1 cellular context compared by ENCODE assay signal in genomic region chr3:48897401-48898376, GRCh38.
TF ChIP-seq lines count a peak whose summit lies in the region.

No MANE protein-coding gene starts in this region.

TF ChIP-seq in HepG2, 621 proteins besides CTCF, POLR2A, EP300 and RAD21 (continued from another document and continues in another):
- peak; percentile 57; the same call in 1 of the 2 replicates for TF ChIP-seq ARID3A (IDR thresholded peaks at IDR 0.05; ENCODE audit: low read depth, low read length)
- no peak for TF ChIP-seq MIXL1 (CRISPR knock-in tag; IDR thresholded peaks at IDR 0.05)
- TF ChIP-seq ZNF788 (CRISPR knock-in tag; IDR thresholded peaks at IDR 0.05; ENCODE audit: borderline replicate concordance) = no peak
- no peak for TF ChIP-seq ZFP82 (CRISPR knock-in tag; IDR thresholded peaks at IDR 0.05; ENCODE audit: borderline replicate concordance)
- TF ChIP-seq PREB (CRISPR knock-in tag; IDR thresholded peaks at IDR 0.05) = no peak
- no peak for TF ChIP-seq SP1 (IDR thresholded peaks at IDR 0.05)
- no peak for TF ChIP-seq SP1 (CRISPR knock-in tag; IDR thresholded peaks at IDR 0.05)
- TF ChIP-seq ZNF33B (CRISPR knock-in tag; IDR thresholded peaks at IDR 0.05) = no peak
- TF ChIP-seq ZNF850 (CRISPR knock-in tag; conservative IDR thresholded peaks at IDR 0.05) = no peak
- no peak; the same call in 1 of the 2 replicates for TF ChIP-seq ZBTB43 (CRISPR knock-in tag; conservative IDR thresholded peaks at IDR 0.05)
- TF ChIP-seq SRSF1 (optimal IDR thresholded peaks at IDR 0.05; ENCODE audit: low read depth, low read length) = no peak
- no peak for TF ChIP-seq KDM5A (IDR thresholded peaks at IDR 0.05; ENCODE audit: borderline replicate concordance, low read length)
- no peak for TF ChIP-seq SP4 (CRISPR knock-in tag; IDR thresholded peaks at IDR 0.05)
- peak; percentile 83; the same call in 1 of the 2 replicates for TF ChIP-seq TGIF2 (CRISPR knock-in tag; IDR thresholded peaks at IDR 0.05)
- TF ChIP-seq ZNF746 (CRISPR knock-in tag; IDR thresholded peaks at IDR 0.05) = no peak
- peak; percentile 60 for TF ChIP-seq HNF4A (CRISPR knock-in tag; IDR thresholded peaks at IDR 0.05)
- peak; percentile 77 for TF ChIP-seq HDAC1 (CRISPR knock-in tag; IDR thresholded peaks at IDR 0.05)
- peak; percentile 40; the same call in 1 of the 2 replicates for TF ChIP-seq SKIL (CRISPR knock-in tag; IDR thresholded peaks at IDR 0.05; ENCODE audit: borderline replicate concordance)
- 0 out of 2 replicates have a peak, but pooled peaks have one; percentile 32 for TF ChIP-seq ZNF614 (CRISPR knock-in tag; IDR thresholded peaks at IDR 0.05; ENCODE audit: borderline replicate concordance)
- no peak for TF ChIP-seq ZNF20 (CRISPR knock-in tag; IDR thresholded peaks at IDR 0.05)
- no peak for TF ChIP-seq RFX3 (CRISPR knock-in tag; IDR thresholded peaks at IDR 0.05)
- TF ChIP-seq CSRNP2 (CRISPR knock-in tag; conservative IDR thresholded peaks at IDR 0.05; ENCODE audit: low read depth) = no peak
- TF ChIP-seq PCBP1 (IDR thresholded peaks at IDR 0.05; ENCODE audit: borderline replicate concordance, low read depth, low read length) = no peak
- TF ChIP-seq RERE (CRISPR knock-in tag; IDR thresholded peaks at IDR 0.05; ENCODE audit: low read depth) = no peak
- TF ChIP-seq EZH2 (conservative IDR thresholded peaks at IDR 0.05; ENCODE audit: low read depth, low read length) = no peak
- no peak for TF ChIP-seq HDAC6 (IDR thresholded peaks at IDR 0.05; ENCODE audit: low read depth, low read length)
- no peak for TF ChIP-seq HNF1B (CRISPR knock-in tag; IDR thresholded peaks at IDR 0.05)
- no peak for TF ChIP-seq ZMYM4 (CRISPR knock-in tag; IDR thresholded peaks at IDR 0.05)
- no peak for TF ChIP-seq CENPBD1 (CRISPR knock-in tag; IDR thresholded peaks at IDR 0.05; ENCODE audit: borderline replicate concordance, low read depth)
- TF ChIP-seq MAZ (IDR thresholded peaks at IDR 0.05; ENCODE audit: borderline replicate concordance, low read depth, low read length) = no peak
- TF ChIP-seq MAZ (CRISPR knock-in tag; IDR thresholded peaks at IDR 0.05; ENCODE audit: low read depth) = no peak
- no peak for TF ChIP-seq THAP7 (CRISPR knock-in tag; IDR thresholded peaks at IDR 0.05)
- no peak for TF ChIP-seq ZNF775 (CRISPR knock-in tag; IDR thresholded peaks at IDR 0.05; ENCODE audit: borderline replicate concordance)
- TF ChIP-seq ZNF570 (CRISPR knock-in tag; IDR thresholded peaks at IDR 0.05; ENCODE audit: borderline replicate concordance) = no peak
- TF ChIP-seq MEIS1 (CRISPR knock-in tag; IDR thresholded peaks at IDR 0.05; ENCODE audit: borderline replicate concordance) = peak; percentile 54; the same call in 1 of the 2 replicates
- peak; percentile 26; the same call in 1 of the 2 replicates for TF ChIP-seq ZBTB7B (CRISPR knock-in tag; IDR thresholded peaks at IDR 0.05)
- no peak for TF ChIP-seq ZNF800 (CRISPR knock-in tag; IDR thresholded peaks at IDR 0.05)
- TF ChIP-seq ZNF513 (CRISPR knock-in tag; conservative IDR thresholded peaks at IDR 0.05) = no peak
- 0 out of 2 replicates have a peak, but pooled peaks have one; percentile 26 for TF ChIP-seq KMT2B (CRISPR knock-in tag; IDR thresholded peaks at IDR 0.05)
- TF ChIP-seq MTERF4 (CRISPR knock-in tag; IDR thresholded peaks at IDR 0.05) = no peak
